In genomic region chr5:61869333-61869732, GRCh38 we compare ENCODE assay signal across 6 cellular contexts.
"Had no signal": no experiment of that assay in that cellular context is flagged by ENCODE, and none has a peak within 500 bp of the region (broad histone marks: within the 10 kb centered on the region; RNA-seq: fewer than 3 reads in every experiment).

No MANE protein-coding gene starts in this region.

- H3K9ac ChIP-seq: KMS-11 had no signal

- H3K4me2 ChIP-seq: KMS-11 had no signal

- H3K27ac ChIP-seq: HL-60, KMS-11 had no signal

- FAIRE-seq: HTR-8/SVneo had no signal

- DNase-seq: Karpas-422, KBM-7, KG1 had no signal
